In the genomic region with DNA sequence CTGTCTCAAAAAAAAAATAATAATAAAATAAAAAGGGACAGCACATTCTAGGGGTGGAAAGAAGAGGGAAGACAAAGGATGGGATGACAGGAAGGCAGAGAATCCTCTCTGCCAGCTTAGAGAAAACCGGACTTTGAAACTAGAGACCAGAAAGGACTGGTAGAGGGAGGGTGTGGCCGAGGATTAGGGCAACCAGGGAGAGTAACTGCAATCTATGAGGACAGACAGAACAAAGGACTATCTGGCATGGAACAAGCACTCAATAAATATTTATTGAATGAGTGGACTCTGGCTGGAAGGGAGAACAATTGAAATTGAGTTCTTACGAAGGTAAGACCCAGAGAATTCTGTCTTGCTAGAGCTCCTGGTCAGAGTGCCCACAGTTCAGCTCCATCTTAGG, we compare ENCODE assay signal across 8 cellular contexts. TPM values are rescaled to one million over a fixed set of nuclear protein-coding genes. Genes with fewer than 3 reads are reported as not detected.
DNase-seq lines count a peak whose midpoint lies in the region; ATAC-seq and TF ChIP-seq lines count a peak whose summit lies in the region.

No MANE protein-coding gene starts in this region.

- no peak overlapping the region for H3K9ac ChIP-seq in HUES6 (ENCODE audit: low read length)
- peak overlapping the region; percentile 91 for H3K9ac ChIP-seq in muscle layer of colon (ENCODE audit: low read length)

- CTCF ChIA-PET in AG04450 (lab: Charles Lee) = interaction anchor here (1.3 to 5.4 kb wide), 3 partner anchors 11 to 79 kb away, joined by 5 to 46 read pairs (median 5); no protein-coding TSS in a partner anchor

- peaks cover 18% of the 10 kb centered on the region for H3K4me1 ChIP-seq in HUES6 (ENCODE audit: control insufficient read depth, insufficient read depth, low read length)
- peaks cover 32% of the 10 kb centered on the region for H3K4me1 ChIP-seq in muscle layer of colon (ENCODE audit: insufficient read depth, low read length)

- H3K9me3 ChIP-seq in AG04450 (ENCODE audit: control insufficient read depth, insufficient read depth, low read length) = peaks cover 3% of the 10 kb centered on the region; the same call in 1 of the 2 replicates
- no peaks in the 10 kb centered on the region for H3K9me3 ChIP-seq in HUES6 (ENCODE audit: control insufficient read depth, insufficient read depth, low read depth, low read length)
- no peaks in the 10 kb centered on the region for H3K9me3 ChIP-seq in muscle layer of colon (ENCODE audit: low read length)

- no peak for TF ChIP-seq CTCF in AG04450 (IDR thresholded peaks at IDR 0.05; ENCODE audit: low read depth, low read length)
- TF ChIP-seq CTCF in cardiac fibroblast (IDR thresholded peaks at IDR 0.05; ENCODE audit: low read depth, low read length) = no peak

- H3K36me3 ChIP-seq in HUES6 (ENCODE audit: control insufficient read depth, insufficient read depth, low read length) (peaks cover 48% of the 10 kb centered on the region), muscle layer of colon (ENCODE audit: insufficient read depth, low read length) (peaks cover 48% of the 10 kb centered on the region)

- ATAC-seq in HG03439 (IDR thresholded peaks at IDR 0.05; ENCODE audit: unreplicated experiment) = no peak

- POLR2A ChIA-PET in AG04450 (lab: Yijun Ruan, JAX) = interaction anchor here (1.1 kb wide), 1 partner anchor 14 kb away, joined by 3 read pairs; a partner anchor contains a TSS

- H3K27me3 ChIP-seq in AG04450 (ENCODE audit: control insufficient read depth, insufficient read depth, low read length) = no peaks in the 10 kb centered on the region
- no peaks in the 10 kb centered on the region for H3K27me3 ChIP-seq in HUES6 (ENCODE audit: control insufficient read depth, insufficient read depth, low read length)
- no peaks in the 10 kb centered on the region for H3K27me3 ChIP-seq in muscle layer of colon (ENCODE audit: control insufficient read depth in 1 of 2, insufficient read depth in 2 of 2, low read length in 2 of 2)

- DNase-seq in AG04450 (ENCODE audit: low read depth, low spot score) = no peak
- peak in 1 of 2 donors; percentile 50 for DNase-seq in cardiac fibroblast (ENCODE audit: low read depth in 2 of 2)
- no peak for DNase-seq in stimulated activated CD4-positive, alpha-beta T cell treated with anti-CD3 and anti-CD28 coated beads, Interleukin-15, amount 100 ng/mL, for 24 hours
- no peak for DNase-seq in stimulated activated CD4-positive, alpha-beta T cell treated with anti-CD3 and anti-CD28 coated beads, Interleukin-2, amount 100 ng/mL, for 24 hours
- no peak for DNase-seq in A172 (ENCODE audit: low spot score)

- peak overlapping the region; percentile 90 for H3K4me3 ChIP-seq in AG04450 (ENCODE audit: low read depth, low read length)
- H3K4me3 ChIP-seq in HUES6 (ENCODE audit: low read depth, low read length) = peak overlapping the region; percentile 80
- peak overlapping the region; percentile 83 to 87 for H3K4me3 ChIP-seq in cardiac fibroblast (replicated peaks in 1 of 2; ENCODE audit: low read depth in 2 of 2, low read length in 2 of 2)
- peak overlapping the region; percentile 91 to 94 for H3K4me3 ChIP-seq in muscle layer of colon (ENCODE audit: low read depth in 1 of 2, low read length in 2 of 2)

- H3K27ac ChIP-seq in AG04450 (ENCODE audit: low read depth, low read length) (no peak overlapping the region), HUES6 (ENCODE audit: low read depth, low read length) (no peak overlapping the region), muscle layer of colon (ENCODE audit: low read depth, low read length) (peak overlapping the region; percentile 67)

RNA-seq across cellular contexts. Expression of a gene that starts 2.4 kb away (rescaled TPM):
- polyA plus RNA-seq in AG04450 (2011; rRNA removed) = 32.9 and 34.7 TPM in 2 replicates
- polyA minus RNA-seq in AG04450 (2011; rRNA and poly(A)+ RNA removed) = 37.4 and 47.3 TPM in 2 replicates
- total RNA-seq in A172 (2014; rRNA removed; shearing (Covaris generic)) = 12.2 and 15.0 TPM in 2 replicates

RNA-seq across cellular contexts. Expression of a gene that starts 2.5 kb away (rescaled TPM):
- polyA plus RNA-seq in AG04450 (2011; rRNA removed) = 20.2 and 20.7 TPM in 2 replicates
- 26.2 and 29.1 TPM in 2 replicates for polyA minus RNA-seq in AG04450 (2011; rRNA and poly(A)+ RNA removed)
- total RNA-seq in A172 (2014; rRNA removed; shearing (Covaris generic)) = 10.4 and 16.1 TPM in 2 replicates

RNA-seq across cellular contexts. Expression of a gene that starts 7.5 kb away (rescaled TPM):
- polyA plus RNA-seq in AG04450 (2011; rRNA removed) = not detected in 2 replicates
- polyA minus RNA-seq in AG04450 (2011; rRNA and poly(A)+ RNA removed) = not detected in 2 replicates
- total RNA-seq in A172 (2014; rRNA removed; shearing (Covaris generic)) = not detected in 2 replicates

RNA-seq across cellular contexts. Expression of a gene that starts 14.1 kb away (rescaled TPM):
- 51.1 and 58.1 TPM in 2 replicates for polyA plus RNA-seq in AG04450 (2011; rRNA removed)
- polyA minus RNA-seq in AG04450 (2011; rRNA and poly(A)+ RNA removed) = 32.5 and 41.9 TPM in 2 replicates
- 76.5 and 103 TPM in 2 replicates for total RNA-seq in A172 (2014; rRNA removed; shearing (Covaris generic))

RNA-seq across cellular contexts. Expression of a gene that starts 14.6 kb away (rescaled TPM):
- 165 and 224 TPM in 2 replicates for polyA plus RNA-seq in AG04450 (2011; rRNA removed)
- polyA minus RNA-seq in AG04450 (2011; rRNA and poly(A)+ RNA removed) = 900 and 1,135 TPM in 2 replicates
- 139 and 155 TPM in 2 replicates for total RNA-seq in A172 (2014; rRNA removed; shearing (Covaris generic))
